In genomic region chr9:108322326-108323098, GRCh38 we compare ENCODE assay signal across 18 cellular contexts.
"Had no signal": no experiment of that assay in that cellular context is flagged by ENCODE, and none has a peak within 500 bp of the region (broad histone marks: within the 10 kb centered on the region; RNA-seq: fewer than 3 reads in every experiment).

No MANE protein-coding gene starts in this region.

- DNase-seq: activated CD4-positive, alpha-beta T cell treated with anti-CD3 and anti-CD28 coated beads, Interleukin-2, amount 50 U/mL, for 4 hours; activated effector memory CD4-positive, alpha-beta T cell treated with anti-CD3 and anti-CD28 coated beads, Interleukin-2, amount 50 U/mL, for 16 hours; activated T-cell treated with anti-CD3 and anti-CD28 coated beads, Interleukin-2, amount 50 U/mL, for 1 hour; amygdala; cerebellar nuclear complex; dermis blood vessel endothelial cell; kidney glomerular epithelial cell; naive B cell; retina; T-helper 2 cell; tibial artery; uterus had no signal

- H3K27me3 Mint-ChIP-seq: activated naive CD8-positive, alpha-beta T cell; brain had no signal

- H3K4me1 Mint-ChIP-seq: naive B cell had no signal

- H3K4me2 ChIP-seq: hepatocyte had no signal

- H3K36me3 Mint-ChIP-seq: activated naive CD8-positive, alpha-beta T cell; brain had no signal

- FAIRE-seq: endometrium had no signal

- H3K9ac ChIP-seq: parathyroid adenoma had no signal

- H2AFZ ChIP-seq: hepatocyte, parathyroid adenoma had no signal

- H3K4me3 Mint-ChIP-seq: activated naive CD8-positive, alpha-beta T cell; brain; naive B cell had no signal

- H3K4me1 ChIP-seq: parathyroid adenoma, tibial artery, uterus had no signal

- H3K36me3 ChIP-seq: tibial artery, uterus had no signal

- H3K27me3 ChIP-seq: hepatocyte, tibial artery, uterus had no signal

- ATAC-seq: activated CD4-positive, CD25-positive, alpha-beta regulatory T cell treated with anti-CD3 and anti-CD28 coated beads, Interleukin-2, amount 50 U/mL, for 24 hours had no signal

- H3K27ac Mint-ChIP-seq: activated naive CD8-positive, alpha-beta T cell; brain; naive B cell had no signal

- H3K27ac ChIP-seq: hepatocyte, parathyroid adenoma, tibial artery, uterus had no signal

- H3K79me2 ChIP-seq: hepatocyte, parathyroid adenoma had no signal

- H3K4me3 ChIP-seq: hepatocyte, tibial artery, uterus had no signal
